ENCODE assay signal across 8 cellular contexts in the genomic region with DNA sequence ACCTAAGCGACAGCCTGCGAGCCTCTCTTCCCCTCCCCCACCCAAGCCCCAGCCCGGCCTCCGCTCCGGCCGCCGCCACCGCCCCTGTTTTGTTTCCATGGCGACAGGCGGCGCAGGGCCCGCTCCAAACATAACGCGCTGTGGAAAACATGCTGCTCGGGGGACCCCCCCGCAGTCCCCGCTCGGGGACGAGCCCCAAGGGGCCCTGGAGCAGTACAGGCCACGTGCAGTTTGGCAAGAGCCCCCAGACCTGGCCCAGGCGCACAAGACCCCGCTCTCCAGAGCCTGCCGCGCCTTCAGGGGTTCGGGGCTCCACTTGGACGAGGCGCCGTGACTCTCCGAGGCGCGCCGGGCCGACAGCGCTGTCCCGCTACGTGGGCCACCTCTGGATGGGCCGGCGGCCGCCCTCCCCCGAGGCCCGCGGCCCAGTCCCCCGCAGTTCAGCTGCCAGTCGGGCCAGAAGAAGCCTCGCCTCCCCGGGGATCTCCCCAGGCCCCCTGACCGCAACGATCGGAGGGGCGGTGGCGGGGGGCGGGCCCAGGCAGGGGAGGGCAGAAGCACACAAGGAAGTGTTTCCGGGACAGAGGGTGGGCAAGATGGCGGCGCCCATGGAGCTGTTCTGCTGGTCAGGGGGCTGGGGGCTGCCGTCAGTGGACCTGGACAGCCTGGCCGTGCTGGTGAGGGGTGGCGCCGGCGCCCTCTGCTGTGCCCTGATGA. TPM values are rescaled to one million over a fixed set of nuclear protein-coding genes. Genes with fewer than 3 reads are reported as not detected.
DNase-seq lines count a peak whose midpoint lies in the region; ATAC-seq and TF ChIP-seq lines count a peak whose summit lies in the region.

Gene MTX1, plus strand, starts transcription at position 40 of the 717 bp plus-strand sequence. Its CDS starts 110 bp downstream, at position 150.

- H3K27me3 ChIP-seq in Karpas-422 (ENCODE audit: low read length), result no peaks in the 10 kb centered on the region
- no peaks in the 10 kb centered on the region for H3K27me3 ChIP-seq in neural cell (ENCODE audit: insufficient read depth, low read depth, low read length)
- H3K27me3 ChIP-seq in stomach, result no peaks in the 10 kb centered on the region

- peak within 1 kb of the TSS; percentile 98 for H3K4me2 ChIP-seq in Karpas-422 (ENCODE audit: low read depth, low read length, poor library complexity, severe bottlenecking)
- H3K4me2 ChIP-seq in neural cell (ENCODE audit: low read length), result peak within 1 kb of the TSS; percentile 100

- TF ChIP-seq POLR2A in Raji (IDR thresholded peaks at IDR 0.05; ENCODE audit: insufficient read depth, low read depth, low read length) (peak; percentile 68), stomach (IDR thresholded peaks at IDR 0.05) (no peak)

- H3K36me3 ChIP-seq in Karpas-422 (ENCODE audit: insufficient read depth, low read length), result no peaks in the 10 kb centered on the region
- no peaks in the 10 kb centered on the region for H3K36me3 ChIP-seq in neural cell (ENCODE audit: insufficient read depth, low read length)
- peaks cover 0 to 23% (median 17%) of the 10 kb centered on the region in 4 donors for H3K36me3 ChIP-seq in stomach

- H3K4me1 ChIP-seq in Karpas-422 (ENCODE audit: low read length) (peaks cover 29% of the 10 kb centered on the region), stomach (peaks cover 26 to 42% (median 36%) of the 10 kb centered on the region in 4 donors)

- intact Hi-C loops in stomach (cut with DNase I; ENCODE audit: low total_unique reads), result no loop called here

- H3K4me3 ChIP-seq in Karpas-422 (ENCODE audit: low read length) (peak within 1 kb of the TSS; percentile 99), neural cell (ENCODE audit: low read length) (peak within 1 kb of the TSS; percentile 91), stomach (peak within 1 kb of the TSS; percentile 77 to 94 (median 86))

- H3K9me2 ChIP-seq in Karpas-422 (replicated peaks; ENCODE audit: insufficient read depth, low read length), result no peaks in the 10 kb centered on the region
- H3K9me2 ChIP-seq in neural cell (ENCODE audit: insufficient read depth, low read length), result no peaks in the 10 kb centered on the region

- DNase-seq in DMS153 (lab: John Stamatoyannopoulos, UW), result peak; percentile 79
- peak; percentile 95 for DNase-seq in Karpas-422
- DNase-seq in activated effector memory CD4-positive, alpha-beta T cell treated with Interleukin-2 at 50 U/mL for 16 hours, result peak; percentile 82
- peak; percentile 87 for DNase-seq in fibroblast of the conjunctiva (ENCODE audit: low read depth)
- DNase-seq in stomach, result peak; percentile 82

- H3K9me3 ChIP-seq in Karpas-422 (ENCODE audit: low read length) (no peaks in the 10 kb centered on the region), neural cell (ENCODE audit: low read length) (no peaks in the 10 kb centered on the region), stomach (no peaks in the 10 kb centered on the region)

- peaks cover 16% of the 10 kb centered on the region for H3K79me2 ChIP-seq in Karpas-422 (ENCODE audit: low read length)
- peaks cover 24% of the 10 kb centered on the region for H3K79me2 ChIP-seq in neural cell (replicated peaks; ENCODE audit: insufficient read depth, low read length)

- H3K27ac ChIP-seq in Karpas-422 (ENCODE audit: low read length) (peak within 1 kb of the TSS; percentile 86), neural cell (ENCODE audit: low read length) (peak within 1 kb of the TSS; percentile 100), stomach (peak within 1 kb of the TSS; percentile 98 to 100 (median 99))

- H4K20me1 ChIP-seq in Karpas-422 (ENCODE audit: insufficient read depth, low read depth, low read length) (no peaks in the 10 kb centered on the region), neural cell (ENCODE audit: insufficient read depth) (no peaks in the 10 kb centered on the region)

- TF ChIP-seq RAD21 in neural cell (conservative IDR thresholded peaks at IDR 0.05), result no peak

- peak; percentile 60 for ATAC-seq in GM21576 (IDR thresholded peaks at IDR 0.05; ENCODE audit: unreplicated experiment)

- H3F3A ChIP-seq in neural cell (ENCODE audit: insufficient read depth, low read length, poor library complexity, severe bottlenecking), result peaks cover 6% of the 10 kb centered on the region

- H3K9ac ChIP-seq in Karpas-422 (ENCODE audit: low read length) (peak within 1 kb of the TSS; percentile 92), neural cell (ENCODE audit: low read length) (peak within 1 kb of the TSS; percentile 100)

- TF ChIP-seq CTCF in neural cell (IDR thresholded peaks at IDR 0.05; ENCODE audit: poor library complexity, severe bottlenecking) (no peak), stomach (IDR thresholded peaks at IDR 0.05) (no peak)

- peak within 1 kb of the TSS; percentile 81 for H2AFZ ChIP-seq in Karpas-422 (ENCODE audit: low read length)
- peak within 1 kb of the TSS; percentile 59 for H2AFZ ChIP-seq in neural cell (ENCODE audit: low read depth, low read length)

- 0 to 1% (median 1%) methylated on average over 26 to 60 of the region's 60 CpGs for WGBS in stomach, 5 donors

- TF ChIP-seq EP300 in neural cell (conservative IDR thresholded peaks at IDR 0.05; ENCODE audit: poor library complexity, severe bottlenecking) (no peak), stomach (IDR thresholded peaks at IDR 0.05) (no peak)

TF ChIP-seq in neural cell, 6 proteins besides CTCF, POLR2A, EP300 and RAD21:
- peak; percentile 90 for TF ChIP-seq MXI1 (conservative IDR thresholded peaks at IDR 0.05; ENCODE audit: poor library complexity, severe bottlenecking)
- no peak for TF ChIP-seq SMC3 (conservative IDR thresholded peaks at IDR 0.05; ENCODE audit: poor library complexity)
- peak; percentile 25 for TF ChIP-seq TAF1 (IDR thresholded peaks at IDR 0.05; ENCODE audit: low read depth)
- no peak for TF ChIP-seq REST (IDR thresholded peaks at IDR 0.05; ENCODE audit: borderline replicate concordance)
- TF ChIP-seq EZH2 (IDR thresholded peaks at IDR 0.05; ENCODE audit: borderline replicate concordance, insufficient read depth, low read length, poor library complexity, severe bottlenecking), result no peak
- TF ChIP-seq POLR2AphosphoS5 (IDR thresholded peaks at IDR 0.05), result peak; percentile 87

RNA-seq across cellular contexts. Expression of gene MTX1, which starts in this region (rescaled TPM):
- total RNA-seq in Karpas-422 (2014; rRNA removed; shearing (Covaris generic); ENCODE audit: low replicate concordance), result 49.5 and 56.9 TPM in 2 replicates
- polyA plus RNA-seq in neural cell, result 48.0 and 55.0 TPM in 2 replicates
- 19.6 and 23.1 TPM in 2 replicates for polyA minus RNA-seq in neural cell
- 10 to 100 TPM in 4 of 5 donors, 1 to 10 TPM in 1; 1.2 to 54.9 (median 25.2) TPM for total RNA-seq in stomach
- 10 to 100 TPM; 48.3 to 71.1 (median 58.2) TPM for polyA plus RNA-seq in stomach

Comparison
In these comparisons a context has a peak if more than half of its experiments do, and no peak if none do; other contexts are left out.
1. Peak in every context shown above with its lines: DNase-seq, ATAC-seq, H3K4me3 ChIP-seq and H3K27ac ChIP-seq.